Comparison of ENCODE assay signal across 25 cellular contexts in genomic region chrX:97529801-97530200, GRCh38.
DNase-seq lines count a peak whose midpoint lies in the region; ATAC-seq and TF ChIP-seq lines count a peak whose summit lies in the region.
"Had no signal": no experiment of that assay in that cellular context is flagged by ENCODE, and none has a peak within 500 bp of the region (broad histone marks: within the 10 kb centered on the region; RNA-seq: fewer than 3 reads in every experiment).

No MANE protein-coding gene starts in this region.

- no peaks in the 10 kb centered on the region for H3K9me2 ChIP-seq in SK-N-SH

- H3K27ac ChIP-seq in SK-N-SH (ENCODE audit: low read depth in 2 of 2, low read length in 1 of 2), result no peak overlapping the region
- H3K27ac ChIP-seq: esophagus squamous epithelium, GM23248, heart left ventricle, prostate gland, SJSA1 had no signal

- TF ChIP-seq CTCF in SK-N-SH (IDR thresholded peaks at IDR 0.05) (no peak), cardiac fibroblast (IDR thresholded peaks at IDR 0.05; ENCODE audit: low read depth, low read length) (no peak)

- no peaks in the 10 kb centered on the region for H3K9me3 ChIP-seq in SK-N-SH
- H3K9me3 ChIP-seq: prostate gland, SJSA1 had no signal

- H3K27me3 ChIP-seq in SK-N-SH (ENCODE audit: insufficient read depth), result no peaks in the 10 kb centered on the region
- H3K27me3 ChIP-seq: esophagus squamous epithelium, heart left ventricle, SJSA1 had no signal

- no peak overlapping the region for H3K4me2 ChIP-seq in SK-N-SH

- H4K20me1 ChIP-seq in SK-N-SH (ENCODE audit: insufficient read depth), result no peaks in the 10 kb centered on the region

- DNase-seq in SK-N-SH, result no peak
- peak; percentile 68 to 95 for DNase-seq in cardiac fibroblast (ENCODE audit: low read depth in 2 of 2)
- peak; percentile 66 for DNase-seq in glomerular endothelial cell (ENCODE audit: extremely low read depth, low read depth, low spot score)
- peak; percentile 6 for DNase-seq in stromal cell of bone marrow (ENCODE audit: low read depth)
- no peak for DNase-seq in stimulated activated CD4-positive, alpha-beta T cell treated with anti-CD3 and anti-CD28 coated beads, Interleukin-2, amount 100 ng/mL, for 24 hours
- DNase-seq in NCI-H510A (lab: John Stamatoyannopoulos, UW), result no peak
- DNase-seq in NCI-H748 treated with DMSO at 0.1 percent for 48 hours (lab: John Stamatoyannopoulos, UW), result no peak
- DNase-seq: activated CD4-positive, alpha-beta T cell treated with anti-CD3 and anti-CD28 coated beads for 48 hours; activated naive CD4-positive, alpha-beta T cell treated with anti-CD3 and anti-CD28 coated beads, Interleukin-2, amount 50 U/mL, for 16 hours; activated T-cell treated with anti-CD3 and anti-CD28 coated beads, Interleukin-2, amount 50 U/mL, for 48 hours; AML-193; aorta; CD4-positive, alpha-beta memory T cell; cerebellar nuclear complex; effector CD4-positive, alpha-beta T cell; esophagus squamous epithelium; GM23248; heart left ventricle; mesenchymal stem cell; NCI-H1436; NCI-H526 treated with DMSO at 0.1 percent for 48 hours; small intestine had no signal

- CTCF ChIA-PET in SK-N-SH (lab: Yijun Ruan, JAX), result no interaction called here

- H3K4me1 ChIP-seq in SK-N-SH (ENCODE audit: control insufficient read depth in 1 of 2, insufficient read depth in 2 of 2, low read depth in 1 of 2, low read length in 1 of 2), result no peaks in the 10 kb centered on the region
- H3K4me1 ChIP-seq: esophagus squamous epithelium, prostate gland, SJSA1 had no signal

- H3K4me3 ChIP-seq in SK-N-SH (ENCODE audit: low read depth in 2 of 2, low read length in 1 of 2) (no peak overlapping the region), cardiac fibroblast (replicated peaks in 1 of 2; ENCODE audit: low read depth in 2 of 2, low read length in 2 of 2) (no peak overlapping the region)
- H3K4me3 ChIP-seq: esophagus squamous epithelium, GM23248, heart left ventricle, prostate gland, SJSA1 had no signal

- no peaks in the 10 kb centered on the region for H3K79me2 ChIP-seq in SK-N-SH (ENCODE audit: insufficient read depth)

- H2AFZ ChIP-seq in SK-N-SH (ENCODE audit: low read depth), result no peak overlapping the region
- H2AFZ ChIP-seq: GM23248 had no signal

- H3K36me3 ChIP-seq in SK-N-SH (replicated peaks in 1 of 2; ENCODE audit: control insufficient read depth in 1 of 2, insufficient read depth in 2 of 2, low read length in 1 of 2), result no peaks in the 10 kb centered on the region
- H3K36me3 ChIP-seq: esophagus squamous epithelium, heart left ventricle, prostate gland, SJSA1 had no signal

- TF ChIP-seq EP300 in SK-N-SH (IDR thresholded peaks at IDR 0.05; ENCODE audit: borderline replicate concordance in 1 of 2, low read depth in 1 of 2, low read length in 1 of 2), result no peak

- no peak overlapping the region for H3K9ac ChIP-seq in SK-N-SH
- H3K9ac ChIP-seq: GM23248 had no signal

- no peaks in the 10 kb centered on the region for H3F3A ChIP-seq in SK-N-SH (replicated peaks; ENCODE audit: insufficient read depth)

- POLR2A ChIA-PET in SK-N-SH (lab: Yijun Ruan, JAX), result no interaction called here

- ATAC-seq in SK-N-SH treated with all-trans-retinoic acid at 6 μM for 48 hours, result no peak
- ATAC-seq: heart left ventricle had no signal

- no peak for TF ChIP-seq RAD21 in SK-N-SH (IDR thresholded peaks at IDR 0.05; ENCODE audit: low read length)

TF ChIP-seq in SK-N-SH, 30 proteins besides CTCF, POLR2A, EP300 and RAD21:
- TF ChIP-seq USF2 (IDR thresholded peaks at IDR 0.05; ENCODE audit: borderline replicate concordance, low read depth, low read length), result no peak
- 0 out of 2 replicates have a peak, but pooled peaks have one; percentile 7 for TF ChIP-seq TCF12 (IDR thresholded peaks at IDR 0.05)
- TF ChIP-seq NFIC (IDR thresholded peaks at IDR 0.05; ENCODE audit: borderline replicate concordance), result peak; percentile 31; the same call in 1 of the 2 replicates

TF ChIP-seq in SK-N-SH treated with all-trans-retinoic acid at 6 μM for 48 hours, 23 proteins besides CTCF, POLR2A, EP300 and RAD21:
- TF ChIP-seq ZNF565 (CRISPR knock-in tag; conservative IDR thresholded peaks at IDR 0.05; ENCODE audit: low read depth) (no peak), BACH2 (CRISPR knock-in tag; IDR thresholded peaks at IDR 0.05; ENCODE audit: borderline replicate concordance) (no peak), ZNF8 (CRISPR knock-in tag; IDR thresholded peaks at IDR 0.05) (no peak), CREB5 (CRISPR knock-in tag; IDR thresholded peaks at IDR 0.05; ENCODE audit: low read depth) (no peak), TCF4 (CRISPR knock-in tag; IDR thresholded peaks at IDR 0.05; ENCODE audit: borderline replicate concordance) (no peak), ARNTL (CRISPR knock-in tag; IDR thresholded peaks at IDR 0.05; ENCODE audit: borderline replicate concordance, low read depth) (no peak), ZNF70 (CRISPR knock-in tag; IDR thresholded peaks at IDR 0.05) (no peak), POU6F1 (CRISPR knock-in tag; IDR thresholded peaks at IDR 0.05; ENCODE audit: borderline replicate concordance, low read depth) (no peak), ZFP30 (CRISPR knock-in tag; IDR thresholded peaks at IDR 0.05) (no peak), SNAI2 (CRISPR knock-in tag; IDR thresholded peaks at IDR 0.05) (no peak), OSR1 (CRISPR knock-in tag; IDR thresholded peaks at IDR 0.05) (no peak)
- TF ChIP-seq, protein P1, sequence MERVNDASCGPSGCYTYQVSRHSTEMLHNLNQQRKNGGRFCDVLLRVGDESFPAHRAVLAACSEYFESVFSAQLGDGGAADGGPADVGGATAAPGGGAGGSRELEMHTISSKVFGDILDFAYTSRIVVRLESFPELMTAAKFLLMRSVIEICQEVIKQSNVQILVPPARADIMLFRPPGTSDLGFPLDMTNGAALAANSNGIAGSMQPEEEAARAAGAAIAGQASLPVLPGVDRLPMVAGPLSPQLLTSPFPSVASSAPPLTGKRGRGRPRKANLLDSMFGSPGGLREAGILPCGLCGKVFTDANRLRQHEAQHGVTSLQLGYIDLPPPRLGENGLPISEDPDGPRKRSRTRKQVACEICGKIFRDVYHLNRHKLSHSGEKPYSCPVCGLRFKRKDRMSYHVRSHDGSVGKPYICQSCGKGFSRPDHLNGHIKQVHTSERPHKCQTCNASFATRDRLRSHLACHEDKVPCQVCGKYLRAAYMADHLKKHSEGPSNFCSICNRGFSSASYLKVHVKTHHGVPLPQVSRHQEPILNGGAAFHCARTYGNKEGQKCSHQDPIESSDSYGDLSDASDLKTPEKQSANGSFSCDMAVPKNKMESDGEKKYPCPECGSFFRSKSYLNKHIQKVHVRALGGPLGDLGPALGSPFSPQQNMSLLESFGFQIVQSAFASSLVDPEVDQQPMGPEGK (CRISPR knock-in tag; IDR thresholded peaks at IDR 0.05; ENCODE audit: borderline replicate concordance), result no peak
- TF ChIP-seq, protein P2, sequence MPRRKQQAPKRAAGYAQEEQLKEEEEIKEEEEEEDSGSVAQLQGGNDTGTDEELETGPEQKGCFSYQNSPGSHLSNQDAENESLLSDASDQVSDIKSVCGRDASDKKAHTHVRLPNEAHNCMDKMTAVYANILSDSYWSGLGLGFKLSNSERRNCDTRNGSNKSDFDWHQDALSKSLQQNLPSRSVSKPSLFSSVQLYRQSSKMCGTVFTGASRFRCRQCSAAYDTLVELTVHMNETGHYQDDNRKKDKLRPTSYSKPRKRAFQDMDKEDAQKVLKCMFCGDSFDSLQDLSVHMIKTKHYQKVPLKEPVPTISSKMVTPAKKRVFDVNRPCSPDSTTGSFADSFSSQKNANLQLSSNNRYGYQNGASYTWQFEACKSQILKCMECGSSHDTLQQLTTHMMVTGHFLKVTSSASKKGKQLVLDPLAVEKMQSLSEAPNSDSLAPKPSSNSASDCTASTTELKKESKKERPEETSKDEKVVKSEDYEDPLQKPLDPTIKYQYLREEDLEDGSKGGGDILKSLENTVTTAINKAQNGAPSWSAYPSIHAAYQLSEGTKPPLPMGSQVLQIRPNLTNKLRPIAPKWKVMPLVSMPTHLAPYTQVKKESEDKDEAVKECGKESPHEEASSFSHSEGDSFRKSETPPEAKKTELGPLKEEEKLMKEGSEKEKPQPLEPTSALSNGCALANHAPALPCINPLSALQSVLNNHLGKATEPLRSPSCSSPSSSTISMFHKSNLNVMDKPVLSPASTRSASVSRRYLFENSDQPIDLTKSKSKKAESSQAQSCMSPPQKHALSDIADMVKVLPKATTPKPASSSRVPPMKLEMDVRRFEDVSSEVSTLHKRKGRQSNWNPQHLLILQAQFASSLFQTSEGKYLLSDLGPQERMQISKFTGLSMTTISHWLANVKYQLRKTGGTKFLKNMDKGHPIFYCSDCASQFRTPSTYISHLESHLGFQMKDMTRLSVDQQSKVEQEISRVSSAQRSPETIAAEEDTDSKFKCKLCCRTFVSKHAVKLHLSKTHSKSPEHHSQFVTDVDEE (CRISPR knock-in tag; IDR thresholded peaks at IDR 0.05), result no peak

Comparison
In these comparisons a context has a peak if more than half of its experiments do, and no peak if none do; other contexts are left out.
1. DNase-seq: peak in cardiac fibroblast (2 of 2), glomerular endothelial cell (single experiment) and stromal cell of bone marrow (single experiment); none in SK-N-SH (single experiment), stimulated activated CD4-positive, alpha-beta T cell treated with anti-CD3 and anti-CD28 coated beads, Interleukin-2, amount 100 ng/mL, for 24 hours (0 of 2), NCI-H510A (single experiment) and NCI-H748 treated with DMSO at 0.1 percent for 48 hours (single experiment).